33 cellular contexts compared by ENCODE assay signal in genomic region chr7:37549542-37549941, GRCh38.
"Had no signal": no experiment of that assay in that cellular context is flagged by ENCODE, and none has a peak within 500 bp of the region (broad histone marks: within the 10 kb centered on the region; RNA-seq: fewer than 3 reads in every experiment).

No MANE protein-coding gene starts in this region.

- H3K9me3 ChIP-seq: Peyer's patch had no signal

- H3K4me1 ChIP-seq: Peyer's patch had no signal

- H3K9ac ChIP-seq: KMS-11 had no signal

- H3K36me3 ChIP-seq: brain microvascular endothelial cell, Peyer's patch had no signal

- H3K4me3 ChIP-seq: Peyer's patch had no signal

- H3K27ac ChIP-seq: brain microvascular endothelial cell, KMS-11, Peyer's patch, VCaP had no signal

- H3K4me2 ChIP-seq: KMS-11 had no signal

- DNase-seq: activated B cell treated with CpG ODN at 0.5 μM for 24 hours; activated CD4-positive, alpha-beta memory T cell treated with anti-CD3 and anti-CD28 coated beads for 36 hours; activated CD4-positive, alpha-beta T cell treated with anti-CD3 and anti-CD28 coated beads for 4 hours; activated CD4-positive, alpha-beta T cell treated with anti-CD3 and anti-CD28 coated beads, Interleukin-2, amount 50 U/mL, for 1 hour; activated CD4-positive, CD25-positive, alpha-beta regulatory T cell treated with anti-CD3 and anti-CD28 coated beads, Interleukin-2, amount 50 U/mL, for 72 hours; activated CD8-positive, alpha-beta memory T cell treated with anti-CD3 and anti-CD28 coated beads for 24 hours; activated CD8-positive, alpha-beta memory T cell treated with anti-CD3 and anti-CD28 coated beads, Interleukin-2, amount 10 ng/mL, durations not matched to agents 7 days and 5 days; activated CD8-positive, alpha-beta memory T cell treated with anti-CD3 and anti-CD28 coated beads, Interleukin-2, amount 50 U/mL, for 48 hours; activated effector memory CD4-positive, alpha-beta T cell treated with Interleukin-2 at 50 U/mL for 16 hours; activated naive CD4-positive, alpha-beta T cell treated with anti-CD3 and anti-CD28 coated beads, Interleukin-2, amount 10 ng/mL, durations not matched to agents 7 days and 5 days; activated naive CD8-positive, alpha-beta T cell treated with anti-CD3 and anti-CD28 coated beads, Interleukin-2, amount 50 U/mL, for 24 hours; activated T-cell treated with anti-CD3 and anti-CD28 coated beads, Interleukin-2, amount 50 U/mL, for 48 hours; anterior cingulate cortex; brain microvascular endothelial cell; central memory CD4-positive, alpha-beta T cell; NCI-H1105; NCI-H1417 treated with DMSO at 0.1 percent for 48 hours; NCI-H187 treated with DMSO at 0.1 percent for 48 hours; NCI-H2171 treated with DMSO at 0.1 percent for 48 hours; NCI-H2227 treated with DMSO at 0.1 percent for 48 hours; NCI-H446 treated with DMSO at 0.1 percent for 48 hours; NCI-H524; PC-3; Peyer's patch; RPMI8226; SHP77 treated with DMSO at 0.1 percent for 48 hours; SW 1271; T-helper 1 cell; T-helper 2 cell; T-helper 9 cell had no signal

- H3K27me3 ChIP-seq: brain microvascular endothelial cell, Peyer's patch had no signal

- ATAC-seq: activated CD8-positive, alpha-beta memory T cell treated with anti-CD3 and anti-CD28 coated beads, Interleukin-2, amount 10 ng/mL, durations not matched to agents 7 days and 5 days; activated naive CD8-positive, alpha-beta T cell treated with anti-CD3 and anti-CD28 coated beads, Interleukin-2, amount 50 U/mL, for 24 hours; PC-3; SK-N-SH treated with all-trans-retinoic acid at 6 μM for 48 hours had no signal
